In the genomic region with DNA sequence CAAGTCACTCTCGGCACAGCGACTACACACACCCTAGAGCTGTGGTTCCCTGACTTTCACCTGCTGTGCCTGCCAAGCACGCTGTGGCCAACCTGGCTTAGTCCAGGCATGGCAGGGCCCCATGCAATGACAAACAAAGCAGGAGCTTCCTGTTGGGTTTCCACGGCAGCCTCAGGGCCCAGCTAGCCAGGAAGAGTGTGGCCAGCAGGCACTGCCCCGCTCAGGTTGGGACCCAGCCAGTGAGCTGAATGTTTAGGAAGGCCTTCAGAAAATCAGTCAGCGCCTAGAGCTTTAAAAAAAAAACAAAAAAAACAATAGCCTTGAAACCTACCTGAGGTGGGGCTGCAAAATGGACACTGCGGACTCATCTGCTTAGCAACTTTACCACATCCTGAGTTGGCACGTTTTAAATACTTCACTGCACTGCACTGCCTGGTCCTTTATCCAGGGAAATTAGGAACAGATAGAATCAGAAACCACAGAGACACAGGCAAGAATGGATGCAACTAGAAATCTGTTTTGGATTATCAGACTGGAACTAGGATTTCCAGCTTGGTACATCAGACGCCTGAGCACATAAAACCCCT, we compare ENCODE assay signal across 9 cellular contexts. TPM values are rescaled to one million over a fixed set of nuclear protein-coding genes. Genes with fewer than 3 reads are reported as not detected.
A peak's percentile ranks its signal among the peaks of the same experiment; 100 is the strongest.
DNase-seq lines count a peak whose midpoint lies in the region; ATAC-seq and TF ChIP-seq lines count a peak whose summit lies in the region.
"Had no signal": no experiment of that assay in that cellular context is flagged by ENCODE, and none has a peak within 500 bp of the region (broad histone marks: within the 10 kb centered on the region; RNA-seq: fewer than 3 reads in every experiment).

No MANE protein-coding gene starts in this region.

- ATAC-seq in lung (ENCODE audit: insufficient read depth, low FRiP score) (no peak), GM19467 (IDR thresholded peaks at IDR 0.05; ENCODE audit: unreplicated experiment) (no peak)
- ATAC-seq in activated CD4-positive, CD25-positive, alpha-beta regulatory T cell treated with anti-CD3 and anti-CD28 coated beads, Interleukin-2, amount 50 U/mL, for 24 hours: no peak
- ATAC-seq: stimulated activated memory B cell treated with anti-CD40 and anti-IgM and Interleukin-4, amounts not matched to agents 10 μg/mL and 1 μg/mL and 100 μg/mL, for 72 hours had no signal

- 55 to 61% methylated on average over 9 of the region's 9 CpGs for WGBS in lung, 2 donors

- H3K27ac ChIP-seq in lung (ENCODE audit: low read depth in 1 of 2, low read length in 1 of 2): no peak overlapping the region

- H3K27me3 ChIP-seq in lung (ENCODE audit: control insufficient read depth, insufficient read depth): no peaks in the 10 kb centered on the region

- no peaks in the 10 kb centered on the region for H3K9me3 ChIP-seq in lung (ENCODE audit: control insufficient read depth in 2 of 2, insufficient read depth in 1 of 2, low read length in 1 of 2)

- peaks cover 0 to 8% of the 10 kb centered on the region in 2 donors for H3K4me1 ChIP-seq in lung (ENCODE audit: control insufficient read depth in 2 of 2, insufficient read depth in 2 of 2, low read length in 2 of 2)

- peaks cover 3 to 12% of the 10 kb centered on the region in 2 donors for H3K36me3 ChIP-seq in lung (ENCODE audit: control insufficient read depth in 2 of 2, insufficient read depth in 2 of 2, low read length in 2 of 2)

- H3K4me3 ChIP-seq in AG09309 (ENCODE audit: control insufficient read depth, low read depth, low read length) (no peak overlapping the region), lung (no peak overlapping the region)

- TF ChIP-seq CTCF in AG09309 (IDR thresholded peaks at IDR 0.05; ENCODE audit: control insufficient read depth, insufficient read depth, low read depth, low read length, missing control alignments): no peak
- no peak for TF ChIP-seq CTCF in lung (IDR thresholded peaks at IDR 0.05; ENCODE audit: control extremely low read depth, extremely low read depth)

- DNase-seq in AG09309 (ENCODE audit: low read depth) (peak; percentile 88), NCI-H1417 treated with DMSO at 0.1 percent for 48 hours (lab: John Stamatoyannopoulos, UW) (peak; percentile 41), cerebellar nuclear complex (lab: John Stamatoyannopoulos, UW) (peak; percentile 2 to 58), lung (ENCODE audit: low spot score) (peak; percentile 36), SK-N-DZ (ENCODE audit: low spot score) (no peak), HCEC 1CT (no peak)

RNA-seq across cellular contexts. Expression of gene LDHAL6B, which starts 36.3 kb away (rescaled TPM):
- total RNA-seq in lung: not detected
- under 1 TPM in 1 of 2 donors, not detected in 1; 0.05 TPM for polyA plus RNA-seq in lung
- polyA plus RNA-seq in SK-N-DZ (2014; cell fraction: cytosol; rRNA removed): not detected in 2 replicates
- not detected in 2 replicates for polyA plus RNA-seq in SK-N-DZ (2014; cell fraction: nucleus; rRNA removed)

Comparison
In these comparisons a context has a peak if more than half of its experiments do, and no peak if none do; other contexts are left out.
1. DNase-seq: peak in AG09309 (single experiment), NCI-H1417 treated with DMSO at 0.1 percent for 48 hours (single experiment), cerebellar nuclear complex (2 of 2) and lung (single experiment); none in SK-N-DZ (single experiment) and HCEC 1CT (single experiment).